Comparison of ENCODE assay signal across 11 cellular contexts in the genomic region with DNA sequence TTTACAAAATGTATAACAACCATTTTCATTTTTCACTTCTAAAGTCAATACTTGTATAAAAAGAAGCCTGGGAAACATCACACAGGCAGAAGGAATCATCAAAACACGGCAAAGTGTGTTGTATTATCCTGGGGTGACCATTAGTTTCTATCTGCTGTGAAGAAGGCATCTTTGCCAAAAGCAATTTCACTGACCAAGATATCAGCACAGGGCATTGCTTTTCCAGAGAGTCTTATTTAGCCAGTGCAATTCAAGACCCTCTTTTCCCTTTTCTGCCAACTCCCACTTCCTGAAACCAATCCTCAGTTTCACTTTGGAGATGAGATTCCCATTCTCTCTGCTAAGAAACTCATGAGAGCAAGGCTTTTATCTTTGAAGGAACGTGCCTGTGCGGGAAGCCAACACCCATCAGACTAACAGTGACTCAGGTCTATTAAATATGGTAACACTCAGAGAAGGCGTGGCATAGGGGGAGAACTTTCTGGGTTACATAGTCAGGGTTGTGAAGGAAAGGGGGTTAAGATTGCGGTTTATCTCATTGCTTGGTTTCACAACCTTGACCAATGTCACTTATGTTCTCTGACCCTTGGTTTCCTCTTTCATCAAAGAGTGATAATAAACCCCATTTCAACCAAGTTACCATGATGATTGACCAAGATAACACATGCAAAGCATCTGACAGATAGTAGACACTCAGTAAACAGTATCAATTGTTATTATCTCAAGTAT.
A peak's percentile ranks its signal among the peaks of the same experiment; 100 is the strongest.
DNase-seq lines count a peak whose midpoint lies in the region; ATAC-seq, FAIRE-seq and TF ChIP-seq lines count a peak whose summit lies in the region.
"Had no signal": no experiment of that assay in that cellular context is flagged by ENCODE, and none has a peak within 500 bp of the region (broad histone marks: within the 10 kb centered on the region; RNA-seq: fewer than 3 reads in every experiment).

No MANE protein-coding gene starts in this region.

- no peak overlapping the region for H3K27ac ChIP-seq in upper lobe of right lung

- no peak for TF ChIP-seq CTCF in fibroblast of pulmonary artery (IDR thresholded peaks at IDR 0.05; ENCODE audit: low read length, missing control alignments)
- TF ChIP-seq CTCF in upper lobe of right lung (IDR thresholded peaks at IDR 0.05), result no peak

- H3K36me3 ChIP-seq in upper lobe of right lung, result no peaks in the 10 kb centered on the region

- peak; percentile 0 for DNase-seq in NK-92 treated with Interleukin-12 subunit alpha and Interleukin-12 subunit beta, amount 100 ng/mL, for 24 hours (lab: John Stamatoyannopoulos, UW)
- DNase-seq in NK-92 (lab: John Stamatoyannopoulos, UW; ENCODE audit: unreplicated experiment), result no peak
- peak; percentile 55 for DNase-seq in RCC 7860 (ENCODE audit: low spot score)
- peak; percentile 30 for DNase-seq in fibroblast of pulmonary artery (ENCODE audit: low read depth)
- no peak for DNase-seq in upper lobe of right lung
- DNase-seq in cortex of kidney (lab: John Stamatoyannopoulos, UW), result no peak
- DNase-seq in medulla oblongata (ENCODE audit: extremely low spot score), result no peak
- DNase-seq: 8988T, NCI-H187, RPMI8226 had no signal

- H3K4me1 ChIP-seq in upper lobe of right lung, result no peaks in the 10 kb centered on the region

- no peaks in the 10 kb centered on the region for H3K9me3 ChIP-seq in upper lobe of right lung

- H3K4me3 ChIP-seq in fibroblast of pulmonary artery (replicated peaks; ENCODE audit: low read depth, low read length) (no peak overlapping the region), upper lobe of right lung (no peak overlapping the region)

- FAIRE-seq in RCC 7860 (lab: Jason Lieb, UNC), result peak; percentile 85

- intact Hi-C loops in upper lobe of right lung (cut with DNase I), result no loop called here

- H3K27me3 ChIP-seq in upper lobe of right lung, result no peaks in the 10 kb centered on the region

- peak; percentile 74 for ATAC-seq in upper lobe of right lung
- ATAC-seq in GM21381 (IDR thresholded peaks at IDR 0.05; ENCODE audit: unreplicated experiment), result no peak

Comparison
In these comparisons a context has a peak if more than half of its experiments do, and no peak if none do; other contexts are left out.
1. DNase-seq: peak in NK-92 treated with Interleukin-12 subunit alpha and Interleukin-12 subunit beta, amount 100 ng/mL, for 24 hours (single experiment), RCC 7860 (single experiment) and fibroblast of pulmonary artery (single experiment); none in NK-92 (single experiment), upper lobe of right lung (single experiment), cortex of kidney (single experiment) and medulla oblongata (single experiment).